In genomic region chr7:26202019-26202985, GRCh38 we compare ENCODE assay signal across 8 cellular contexts. TPM values are rescaled to one million over a fixed set of nuclear protein-coding genes. Genes with fewer than 3 reads are reported as not detected.
A peak's percentile ranks its signal among the peaks of the same experiment; 100 is the strongest.
DNase-seq lines count a peak whose midpoint lies in the region; ATAC-seq and TF ChIP-seq lines count a peak whose summit lies in the region.

No MANE protein-coding gene starts in this region.

- H3K27ac ChIP-seq in ACC112 (ENCODE audit: low read depth, low read length), result peak overlapping the region; percentile 98
- H3K27ac ChIP-seq in ectodermal cell (ENCODE audit: insufficient read depth, low read depth, low read length, poor library complexity, severe bottlenecking), result peak overlapping the region; percentile 96

- intact Hi-C loops in activated CD4-positive, alpha-beta T cell treated with anti-CD3 and anti-CD28 coated beads, Interleukin-2, amount 10 ng/mL, durations not matched to agents 24 days and 14 days (cut with micrococcal nuclease), result no loop called here

- peak overlapping the region; percentile 99 for H3K4me3 ChIP-seq in ACC112 (ENCODE audit: low read depth, low read length)
- peak overlapping the region; percentile 93 for H3K4me3 ChIP-seq in Loucy (ENCODE audit: low read length, poor library complexity, severe bottlenecking)
- peak overlapping the region; percentile 98 for H3K4me3 ChIP-seq in ectodermal cell (ENCODE audit: insufficient read depth, low read depth, low read length)

- peak; percentile 4 for ATAC-seq in GM19035 (IDR thresholded peaks at IDR 0.05; ENCODE audit: unreplicated experiment)

- peak overlapping the region; percentile 100 for H3K4me3 Mint-ChIP-seq in activated CD4-positive, alpha-beta T cell treated with anti-CD3 and anti-CD28 coated beads, Interleukin-2, amount 10 ng/mL, durations not matched to agents 24 days and 14 days

- H3K4me1 ChIP-seq in ACC112 (ENCODE audit: control insufficient read depth, insufficient read depth, low read length, unreplicated experiment), result peaks cover 20% of the 10 kb centered on the region
- peaks cover 46% of the 10 kb centered on the region for H3K4me1 ChIP-seq in Loucy (ENCODE audit: insufficient read depth, low read length, poor library complexity, severe bottlenecking)
- H3K4me1 ChIP-seq in ectodermal cell (ENCODE audit: control insufficient read depth, insufficient read depth, low read length), result peaks cover 4% of the 10 kb centered on the region

- H2AFZ ChIP-seq in ACC112 (ENCODE audit: low read length, unreplicated experiment) (peak overlapping the region; percentile 55), Loucy (ENCODE audit: low read length) (no peak overlapping the region)

- peaks cover 90% of the 10 kb centered on the region for H3K79me2 ChIP-seq in ACC112 (ENCODE audit: control insufficient read depth, insufficient read depth, low read length, unreplicated experiment)
- H3K79me2 ChIP-seq in Loucy (ENCODE audit: insufficient read depth, low read length), result peaks cover 89% of the 10 kb centered on the region

- no peaks in the 10 kb centered on the region for H3K9me2 ChIP-seq in Loucy (replicated peaks; ENCODE audit: low read depth, low read length)

- peak overlapping the region; percentile 94 for H3K27ac Mint-ChIP-seq in activated CD4-positive, alpha-beta T cell treated with anti-CD3 and anti-CD28 coated beads, Interleukin-2, amount 10 ng/mL, durations not matched to agents 24 days and 14 days

- H3K36me3 ChIP-seq in ACC112 (ENCODE audit: insufficient read depth, low read length) (peaks cover 43% of the 10 kb centered on the region), Loucy (ENCODE audit: insufficient read depth, low read length) (peaks cover 39% of the 10 kb centered on the region), ectodermal cell (ENCODE audit: control insufficient read depth, insufficient read depth, low read length) (peaks cover 7% of the 10 kb centered on the region)

- H3K27me3 Mint-ChIP-seq in activated CD4-positive, alpha-beta T cell treated with anti-CD3 and anti-CD28 coated beads, Interleukin-2, amount 10 ng/mL, durations not matched to agents 24 days and 14 days, result peaks cover 7% of the 10 kb centered on the region

- no peak for TF ChIP-seq CTCF in Loucy (conservative IDR thresholded peaks at IDR 0.05; ENCODE audit: low read length)

- H3K4me2 ChIP-seq in Loucy (ENCODE audit: low read depth, low read length, poor library complexity, severe bottlenecking), result peak overlapping the region; percentile 88

- H3K9me3 ChIP-seq in Loucy (ENCODE audit: insufficient read depth, low read depth, low read length) (no peaks in the 10 kb centered on the region), ectodermal cell (ENCODE audit: control insufficient read depth, low read length) (no peaks in the 10 kb centered on the region)

- H3K36me3 Mint-ChIP-seq in activated CD4-positive, alpha-beta T cell treated with anti-CD3 and anti-CD28 coated beads, Interleukin-2, amount 10 ng/mL, durations not matched to agents 24 days and 14 days (ENCODE audit: low read depth), result peaks cover 74% of the 10 kb centered on the region

- WGBS in ectodermal cell, 2 experiments, result 0% methylated on average over 67 to 68 of the region's 68 CpGs

- peak overlapping the region; percentile 99 for H3K9ac ChIP-seq in Loucy (ENCODE audit: low read depth, low read length, poor library complexity, severe bottlenecking)

- H3F3A ChIP-seq in Loucy (ENCODE audit: low read depth), result peaks cover 5% of the 10 kb centered on the region

- peaks cover 46% of the 10 kb centered on the region for H3K4me1 Mint-ChIP-seq in activated CD4-positive, alpha-beta T cell treated with anti-CD3 and anti-CD28 coated beads, Interleukin-2, amount 10 ng/mL, durations not matched to agents 24 days and 14 days

- H3K27me3 ChIP-seq in ACC112 (ENCODE audit: insufficient read depth, low read length) (no peaks in the 10 kb centered on the region), Loucy (ENCODE audit: insufficient read depth, low read length, poor library complexity, severe bottlenecking) (peaks cover 14% of the 10 kb centered on the region), ectodermal cell (ENCODE audit: control insufficient read depth, insufficient read depth, low read length, poor library complexity, severe bottlenecking) (no peaks in the 10 kb centered on the region)

- H4K20me1 ChIP-seq in Loucy (ENCODE audit: insufficient read depth, low read length, poor library complexity, severe bottlenecking), result peaks cover 80% of the 10 kb centered on the region

- peak; percentile 86 for DNase-seq in activated CD4-positive, alpha-beta T cell treated with anti-CD3 and anti-CD28 coated beads, Interleukin-2, amount 10 ng/mL, durations not matched to agents 24 days and 14 days
- DNase-seq in lung microvascular endothelial cell (ENCODE audit: low read depth in 2 of 2), result peak; percentile 46 to 61
- DNase-seq in stimulated activated CD4-positive, alpha-beta T cell treated with anti-CD3 and anti-CD28 coated beads, TNF-alpha, amount 100 ng/mL, for 1 hour (ENCODE audit: low read depth in 3 of 3, low spot score in 1 of 3), result peak in 2 of 3 donors; percentile 30 to 53
- no peak for DNase-seq in GOT3 (lab: John Stamatoyannopoulos, UW)

- H3K9me3 Mint-ChIP-seq in activated CD4-positive, alpha-beta T cell treated with anti-CD3 and anti-CD28 coated beads, Interleukin-2, amount 10 ng/mL, durations not matched to agents 24 days and 14 days, result no peaks in the 10 kb centered on the region

RNA-seq across cellular contexts. Expression of gene CBX3, which starts 0.8 kb away (rescaled TPM):
- total RNA-seq in activated CD4-positive, alpha-beta T cell treated with anti-CD3 and anti-CD28 coated beads, Interleukin-2, amount 10 ng/mL, durations not matched to agents 24 days and 14 days, result 307 and 313 TPM in 2 replicates
- 236 TPM for polyA plus RNA-seq in ectodermal cell (2013, experiment 1 of 4)
- polyA plus RNA-seq in ectodermal cell (2013, experiment 2 of 4), result 246 TPM
- 214 TPM for polyA plus RNA-seq in ectodermal cell (2013, experiment 3 of 4)
- polyA plus RNA-seq in ectodermal cell (2013, experiment 4 of 4), result 223 TPM
- 95.0 and 103 TPM in 2 replicates for total RNA-seq in lung microvascular endothelial cell

RNA-seq across cellular contexts. Expression of gene HNRNPA2B1, which starts 1.8 kb away (rescaled TPM):
- 862 and 873 TPM in 2 replicates for total RNA-seq in activated CD4-positive, alpha-beta T cell treated with anti-CD3 and anti-CD28 coated beads, Interleukin-2, amount 10 ng/mL, durations not matched to agents 24 days and 14 days
- polyA plus RNA-seq in ectodermal cell (2013, experiment 1 of 4), result 1,829 TPM
- polyA plus RNA-seq in ectodermal cell (2013, experiment 2 of 4), result 1,781 TPM
- polyA plus RNA-seq in ectodermal cell (2013, experiment 3 of 4), result 1,089 TPM
- polyA plus RNA-seq in ectodermal cell (2013, experiment 4 of 4), result 1,208 TPM
- 67.1 and 89.4 TPM in 2 replicates for total RNA-seq in lung microvascular endothelial cell

RNA-seq across cellular contexts. Expression of gene NFE2L3, which starts 50.3 kb away (rescaled TPM):
- total RNA-seq in activated CD4-positive, alpha-beta T cell treated with anti-CD3 and anti-CD28 coated beads, Interleukin-2, amount 10 ng/mL, durations not matched to agents 24 days and 14 days, result 67.8 and 68.7 TPM in 2 replicates
- 7.0 TPM for polyA plus RNA-seq in ectodermal cell (2013, experiment 1 of 4)
- 5.7 TPM for polyA plus RNA-seq in ectodermal cell (2013, experiment 2 of 4)
- polyA plus RNA-seq in ectodermal cell (2013, experiment 3 of 4), result 5.4 TPM
- polyA plus RNA-seq in ectodermal cell (2013, experiment 4 of 4), result 6.2 TPM
- total RNA-seq in lung microvascular endothelial cell, result 10.3 and 19.4 TPM in 2 replicates
